Comparison of ENCODE assay signal across 24 cellular contexts in the genomic region with DNA sequence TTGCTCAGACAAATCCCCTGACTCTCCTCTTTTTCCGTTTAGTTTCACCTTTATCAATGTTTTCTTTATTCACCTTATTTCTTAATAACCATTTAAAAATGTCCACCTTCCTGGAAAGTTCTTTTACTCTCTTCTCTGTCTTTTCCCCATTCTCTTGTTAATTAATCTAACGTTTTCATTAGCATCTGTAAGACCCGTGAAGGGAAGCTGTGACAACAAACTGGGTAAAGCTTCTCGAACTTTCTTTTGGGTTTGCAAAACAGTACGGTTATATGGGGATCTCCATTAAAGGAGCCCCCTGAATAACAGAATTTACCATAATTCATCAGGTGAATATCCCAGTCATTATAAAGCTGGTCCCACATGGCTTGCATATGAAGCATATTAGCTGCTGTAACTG. TPM values are rescaled to one million over a fixed set of nuclear protein-coding genes. Genes with fewer than 3 reads are reported as not detected.
"Had no signal": no experiment of that assay in that cellular context is flagged by ENCODE, and none has a peak within 500 bp of the region (broad histone marks: within the 10 kb centered on the region; RNA-seq: fewer than 3 reads in every experiment).

No MANE protein-coding gene starts in this region.

- H3K4me3 Mint-ChIP-seq: activated B cell treated with CpG ODN at 0.5 μM for 24 hours; activated CD4-positive, alpha-beta T cell treated with anti-CD3 and anti-CD28 coated beads, Interleukin-2, amount 10 ng/mL, durations not matched to agents 24 days and 14 days; activated CD8-positive, alpha-beta memory T cell treated with anti-CD3 and anti-CD28 coated beads, Interleukin-2, amount 10 ng/mL, durations not matched to agents 7 days and 5 days; activated naive CD4-positive, alpha-beta T cell treated with anti-CD3 and anti-CD28 coated beads for 36 hours; activated naive CD8-positive, alpha-beta T cell; activated T-cell treated with anti-CD3 and anti-CD28 coated beads, Interleukin-2, amount 50 U/mL, for 4 hours; T-helper 17 cell had no signal

- H3K27ac Mint-ChIP-seq: activated B cell treated with CpG ODN at 0.5 μM for 24 hours; activated CD4-positive, alpha-beta T cell treated with anti-CD3 and anti-CD28 coated beads, Interleukin-2, amount 10 ng/mL, durations not matched to agents 24 days and 14 days; activated CD8-positive, alpha-beta memory T cell treated with anti-CD3 and anti-CD28 coated beads, Interleukin-2, amount 10 ng/mL, durations not matched to agents 7 days and 5 days; activated naive CD4-positive, alpha-beta T cell treated with anti-CD3 and anti-CD28 coated beads for 36 hours; activated naive CD8-positive, alpha-beta T cell; T-helper 17 cell had no signal

- DNase-seq: activated B cell treated with CpG ODN at 0.5 μM for 24 hours; activated CD4-positive, alpha-beta T cell treated with anti-CD3 and anti-CD28 coated beads for 1 hour; activated CD4-positive, alpha-beta T cell treated with anti-CD3 and anti-CD28 coated beads, Interleukin-2, amount 10 ng/mL, durations not matched to agents 24 days and 14 days; activated CD4-positive, alpha-beta T cell treated with anti-CD3 and anti-CD28 coated beads, Interleukin-2, amount 50 U/mL, for 48 hours; activated CD8-positive, alpha-beta memory T cell treated with anti-CD3 and anti-CD28 coated beads, Interleukin-2, amount 10 ng/mL, durations not matched to agents 7 days and 5 days; activated effector memory CD4-positive, alpha-beta T cell treated with anti-CD3 and anti-CD28 coated beads, Interleukin-2, amount 50 U/mL, for 16 hours; activated naive CD4-positive, alpha-beta T cell treated with anti-CD3 and anti-CD28 coated beads for 36 hours; activated T-cell treated with anti-CD3 and anti-CD28 coated beads, Interleukin-2, amount 50 U/mL, for 4 hours; amygdala; brain microvascular endothelial cell; MG63; MV-4-11; NCI-H1092 treated with DMSO at 0.1 percent for 48 hours; NCI-H1417 treated with DMSO at 0.1 percent for 48 hours; NCI-H1694; NCI-H2107; NK-92 treated with Interleukin-12 subunit alpha and Interleukin-12 subunit beta, amount 100 ng/mL, for 24 hours; PC-9; SHP77 treated with DMSO at 0.1 percent for 48 hours; T-helper 17 cell; T-helper 9 cell had no signal

- H3K36me3 ChIP-seq: brain microvascular endothelial cell, cardiac muscle cell, MG63 had no signal

- H3K27ac ChIP-seq: brain microvascular endothelial cell, cardiac muscle cell, PC-9 had no signal

- H3K4me3 ChIP-seq: cardiac muscle cell, MG63, PC-9 had no signal

- ATAC-seq: activated CD8-positive, alpha-beta memory T cell treated with anti-CD3 and anti-CD28 coated beads, Interleukin-2, amount 10 ng/mL, durations not matched to agents 7 days and 5 days; activated T-cell treated with anti-CD3 and anti-CD28 coated beads, Interleukin-2, amount 50 U/mL, for 4 hours; T-helper 17 cell had no signal

- H3K27me3 ChIP-seq: brain microvascular endothelial cell, cardiac muscle cell, MG63 had no signal

- H3K4me1 Mint-ChIP-seq: activated B cell treated with CpG ODN at 0.5 μM for 24 hours, T-helper 17 cell had no signal

- H3K9me3 ChIP-seq: MG63 had no signal

RNA-seq across cellular contexts. Expression of gene TMEM30B, which starts 42.5 kb away (rescaled TPM):
- total RNA-seq: activated B cell treated with CpG ODN at 0.5 μM for 24 hours, SK-MEL-5 had no signal
